In the genomic region with DNA sequence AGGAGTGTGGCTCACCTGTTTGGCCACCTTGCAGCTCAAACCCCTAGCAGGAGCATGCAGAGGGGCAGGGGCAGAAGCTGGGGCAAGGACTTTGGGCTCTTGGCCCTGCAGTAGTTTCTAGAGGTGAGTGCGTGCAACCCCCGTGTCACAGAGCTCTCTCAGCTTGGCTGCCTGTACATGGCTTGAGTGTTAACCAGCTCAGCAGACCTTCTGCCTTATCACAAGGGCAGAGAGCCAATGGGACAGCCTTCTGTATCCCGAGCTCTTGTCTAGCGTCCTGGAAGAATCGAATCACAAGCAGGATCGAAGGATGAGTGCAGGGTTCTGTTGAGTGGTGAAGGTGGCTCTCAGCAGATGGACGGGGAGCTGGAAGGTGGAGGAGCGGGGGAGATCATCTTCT, we compare ENCODE assay signal across 23 cellular contexts.
"Had no signal": no experiment of that assay in that cellular context is flagged by ENCODE, and none has a peak within 500 bp of the region (broad histone marks: within the 10 kb centered on the region; RNA-seq: fewer than 3 reads in every experiment).

No MANE protein-coding gene starts in this region.

- ATAC-seq: activated CD4-positive, CD25-positive, alpha-beta regulatory T cell treated with anti-CD3 and anti-CD28 coated beads, Interleukin-2, amount 50 U/mL, for 24 hours; activated CD8-positive, alpha-beta memory T cell treated with anti-CD3 and anti-CD28 coated beads, Interleukin-2, amount 10 ng/mL, durations not matched to agents 7 days and 5 days; Panc1 had no signal

- H3K4me3 Mint-ChIP-seq: activated CD8-positive, alpha-beta memory T cell treated with anti-CD3 and anti-CD28 coated beads, Interleukin-2, amount 10 ng/mL, durations not matched to agents 7 days and 5 days; activated naive CD4-positive, alpha-beta T cell treated with anti-CD3 and anti-CD28 coated beads for 36 hours; activated naive CD8-positive, alpha-beta T cell; activated T-cell treated with anti-CD3 and anti-CD28 coated beads, Interleukin-2, amount 50 U/mL, for 24 hours; T-helper 1 cell treated with Interleukin-12 subunit alpha and Interleukin-12 subunit beta and Interleukin-4 antibody, amounts not matched to agents 30 μg/mL and 1 μg/mL, for 36 hours had no signal

- H3K36me3 ChIP-seq: brain microvascular endothelial cell had no signal

- H3K27ac Mint-ChIP-seq: activated CD8-positive, alpha-beta memory T cell treated with anti-CD3 and anti-CD28 coated beads, Interleukin-2, amount 10 ng/mL, durations not matched to agents 7 days and 5 days; activated naive CD4-positive, alpha-beta T cell treated with anti-CD3 and anti-CD28 coated beads for 36 hours; activated naive CD8-positive, alpha-beta T cell; activated T-cell treated with anti-CD3 and anti-CD28 coated beads, Interleukin-2, amount 50 U/mL, for 24 hours; T-helper 1 cell treated with Interleukin-12 subunit alpha and Interleukin-12 subunit beta and Interleukin-4 antibody, amounts not matched to agents 30 μg/mL and 1 μg/mL, for 36 hours had no signal

- H3K27ac ChIP-seq: brain microvascular endothelial cell had no signal

- H3K9me3 Mint-ChIP-seq: activated naive CD4-positive, alpha-beta T cell treated with anti-CD3 and anti-CD28 coated beads for 36 hours; activated T-cell treated with anti-CD3 and anti-CD28 coated beads, Interleukin-2, amount 50 U/mL, for 24 hours; T-helper 1 cell treated with Interleukin-12 subunit alpha and Interleukin-12 subunit beta and Interleukin-4 antibody, amounts not matched to agents 30 μg/mL and 1 μg/mL, for 36 hours had no signal

- H3K27me3 Mint-ChIP-seq: activated CD8-positive, alpha-beta memory T cell treated with anti-CD3 and anti-CD28 coated beads, Interleukin-2, amount 10 ng/mL, durations not matched to agents 7 days and 5 days; activated naive CD8-positive, alpha-beta T cell; activated T-cell treated with anti-CD3 and anti-CD28 coated beads, Interleukin-2, amount 50 U/mL, for 24 hours had no signal

- DNase-seq: activated CD4-positive, alpha-beta T cell treated with anti-CD3 and anti-CD28 coated beads for 4 hours; activated CD4-positive, alpha-beta T cell treated with anti-CD3 and anti-CD28 coated beads, Interleukin-2, amount 50 U/mL, for 48 hours; activated CD8-positive, alpha-beta memory T cell treated with anti-CD3 and anti-CD28 coated beads, Interleukin-2, amount 10 ng/mL, durations not matched to agents 7 days and 5 days; activated effector memory CD4-positive, alpha-beta T cell treated with anti-CD3 and anti-CD28 coated beads, Interleukin-2, amount 50 U/mL, for 16 hours; activated naive CD4-positive, alpha-beta T cell treated with anti-CD3 and anti-CD28 coated beads for 36 hours; activated T-cell treated with anti-CD3 and anti-CD28 coated beads, Interleukin-2, amount 50 U/mL, for 24 hours; brain microvascular endothelial cell; KG1; NCI-H1092; NCI-H1417; NCI-H2029; NCI-H2107; NCI-H345; NCI-H510A; NCI-H526 treated with DMSO at 0.1 percent for 48 hours; NK-92 treated with Interleukin-12 subunit alpha and Interleukin-12 subunit beta, amount 100 ng/mL, for 24 hours; OCI-M1; RPMI8226; SHP77 treated with DMSO at 0.1 percent for 48 hours had no signal

- H3K36me3 Mint-ChIP-seq: activated CD8-positive, alpha-beta memory T cell treated with anti-CD3 and anti-CD28 coated beads, Interleukin-2, amount 10 ng/mL, durations not matched to agents 7 days and 5 days; activated naive CD8-positive, alpha-beta T cell had no signal

- H3K4me1 Mint-ChIP-seq: activated CD8-positive, alpha-beta memory T cell treated with anti-CD3 and anti-CD28 coated beads, Interleukin-2, amount 10 ng/mL, durations not matched to agents 7 days and 5 days had no signal

- H3K27me3 ChIP-seq: brain microvascular endothelial cell had no signal
